In the genomic region with DNA sequence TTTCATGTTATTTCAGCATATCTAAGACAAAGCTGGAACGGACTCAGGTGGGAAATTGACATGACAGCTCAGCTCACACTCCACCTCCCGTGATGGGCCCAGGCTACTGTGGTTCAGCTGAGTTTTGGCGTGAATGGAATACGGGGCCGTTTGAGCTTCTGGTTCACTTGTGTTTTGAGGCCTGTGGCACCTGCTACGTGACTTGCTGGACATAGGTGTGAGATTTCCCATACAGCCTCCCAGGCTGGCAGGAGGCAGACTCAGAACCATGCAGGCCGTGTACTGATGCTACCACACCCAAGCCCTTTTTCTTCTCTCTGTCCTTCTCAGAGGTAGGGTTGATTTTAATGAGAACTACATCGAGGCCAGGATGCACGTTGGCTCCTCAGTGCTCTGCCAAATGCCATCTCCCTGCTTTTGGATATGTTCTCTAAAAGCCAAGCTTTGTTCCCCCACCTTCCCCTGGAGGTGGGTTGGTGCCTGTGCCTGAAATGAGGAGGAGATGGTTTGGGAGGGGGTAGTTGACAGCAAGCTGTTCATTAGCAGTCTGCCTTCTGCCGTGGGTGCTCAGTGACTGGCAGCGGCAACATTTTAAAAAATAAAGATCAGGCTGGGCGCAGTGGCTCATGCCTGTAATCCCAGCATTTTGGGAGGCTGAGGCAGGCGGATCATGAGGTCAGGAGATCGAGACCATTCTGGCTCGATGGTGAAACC, we compare ENCODE assay signal across 24 cellular contexts.
"Had no signal": no experiment of that assay in that cellular context is flagged by ENCODE, and none has a peak within 500 bp of the region (broad histone marks: within the 10 kb centered on the region; RNA-seq: fewer than 3 reads in every experiment).

No MANE protein-coding gene starts in this region.

- H3K27ac ChIP-seq: Peyer's patch, SJSA1 had no signal

- H3K4me1 ChIP-seq: Peyer's patch, SJSA1 had no signal

- H3K36me3 ChIP-seq: Peyer's patch, SJSA1 had no signal

- H3K27me3 Mint-ChIP-seq: activated CD8-positive, alpha-beta T cell treated with anti-CD3 and anti-CD28 coated beads for 36 hours; activated naive CD8-positive, alpha-beta T cell treated with anti-CD3 and anti-CD28 coated beads, Interleukin-2, amount 50 U/mL, for 24 hours had no signal

- H3K9me3 Mint-ChIP-seq: activated CD8-positive, alpha-beta T cell treated with anti-CD3 and anti-CD28 coated beads for 36 hours; activated naive CD4-positive, alpha-beta T cell treated with anti-CD3 and anti-CD28 coated beads, Interleukin-2, amount 50 U/mL, for 72 hours; activated naive CD8-positive, alpha-beta T cell treated with anti-CD3 and anti-CD28 coated beads, Interleukin-2, amount 50 U/mL, for 24 hours; activated T-cell treated with anti-CD3 and anti-CD28 coated beads, Interleukin-2, amount 50 U/mL, for 72 hours had no signal

- H3K27ac Mint-ChIP-seq: activated CD8-positive, alpha-beta T cell treated with anti-CD3 and anti-CD28 coated beads for 36 hours; activated naive CD4-positive, alpha-beta T cell treated with anti-CD3 and anti-CD28 coated beads, Interleukin-2, amount 50 U/mL, for 72 hours; activated naive CD8-positive, alpha-beta T cell treated with anti-CD3 and anti-CD28 coated beads, Interleukin-2, amount 50 U/mL, for 24 hours; activated T-cell treated with anti-CD3 and anti-CD28 coated beads, Interleukin-2, amount 50 U/mL, for 72 hours had no signal

- H3K9me3 ChIP-seq: Peyer's patch, SJSA1 had no signal

- H3K36me3 Mint-ChIP-seq: activated naive CD4-positive, alpha-beta T cell treated with anti-CD3 and anti-CD28 coated beads, Interleukin-2, amount 50 U/mL, for 72 hours had no signal

- H3K4me3 ChIP-seq: Peyer's patch, SJSA1 had no signal

- ATAC-seq: activated CD4-positive, CD25-positive, alpha-beta regulatory T cell treated with anti-CD3 and anti-CD28 coated beads, Interleukin-2, amount 50 U/mL, for 24 hours; activated CD8-positive, alpha-beta T cell treated with anti-CD3 and anti-CD28 coated beads for 36 hours; activated naive CD4-positive, alpha-beta T cell treated with anti-CD3 and anti-CD28 coated beads, Interleukin-2, amount 50 U/mL, for 72 hours; activated naive CD8-positive, alpha-beta T cell treated with anti-CD3 and anti-CD28 coated beads, Interleukin-2, amount 50 U/mL, for 24 hours; activated T-cell treated with anti-CD3 and anti-CD28 coated beads, Interleukin-2, amount 50 U/mL, for 72 hours; SK-N-SH treated with all-trans-retinoic acid at 6 μM for 48 hours had no signal

- H3K4me3 Mint-ChIP-seq: activated CD8-positive, alpha-beta T cell treated with anti-CD3 and anti-CD28 coated beads for 36 hours; activated naive CD8-positive, alpha-beta T cell treated with anti-CD3 and anti-CD28 coated beads, Interleukin-2, amount 50 U/mL, for 24 hours; activated T-cell treated with anti-CD3 and anti-CD28 coated beads, Interleukin-2, amount 50 U/mL, for 72 hours had no signal

- DNase-seq: activated CD4-positive, alpha-beta T cell treated with anti-CD3 and anti-CD28 coated beads for 4 hours; activated CD8-positive, alpha-beta memory T cell treated with anti-CD3 and anti-CD28 coated beads, Interleukin-2, amount 50 U/mL, for 4 hours; activated CD8-positive, alpha-beta T cell treated with anti-CD3 and anti-CD28 coated beads for 36 hours; activated naive CD4-positive, alpha-beta T cell treated with Interleukin-2 at 50 U/mL for 16 hours; activated naive CD8-positive, alpha-beta T cell treated with anti-CD3 and anti-CD28 coated beads, Interleukin-2, amount 50 U/mL, for 24 hours; activated T-cell treated with anti-CD3 and anti-CD28 coated beads, Interleukin-2, amount 50 U/mL, for 72 hours; amniotic stem cell; IMR-90; Kasumi-1; KBM-7; NCI-H1930; NCI-H2107; NCI-H2171 treated with DMSO at 0.1 percent for 48 hours; NCI-H345; NCI-H510A; NCI-H526 treated with DMSO at 0.1 percent for 48 hours; NCI-H82; Peyer's patch; SHP77; SW 1271 had no signal

- H3K27me3 ChIP-seq: Peyer's patch, SJSA1 had no signal
